ENCODE assay signal across 8 cellular contexts in genomic region chr1:149254870-149255847, GRCh38.
DNase-seq lines count a peak whose midpoint lies in the region; ATAC-seq, FAIRE-seq and TF ChIP-seq lines count a peak whose summit lies in the region.
"Not testable (repeated sequence)": the region's sequence is repeated elsewhere in the genome, so short reads cannot be mapped to it uniquely, and the experiment has no call there.

No MANE protein-coding gene starts in this region.

- WGBS in GM23248 (ENCODE audit: low coverage in 1 of 2, low lambda C conversion rate in 2 of 2, missing lambda C conversion rate in 2 of 2), 2 experiments, result 0% methylated on average over 1 of the region's 5 CpGs
- 40 to 60% methylated on average over 1 of the region's 5 CpGs; no CpG with 5 or more reads in 2 of the 4 donors for WGBS in heart left ventricle, 4 donors
- WGBS in aorta, 2 donors, result 0% methylated on average over 1 of the region's 5 CpGs; no CpG with 5 or more reads in 1 of the 2 donors

- H3K9me3 ChIP-seq in GM23248 (ENCODE audit: low read depth); PC-9 (ENCODE audit: insufficient read depth, low read depth); astrocyte (ENCODE audit: insufficient read depth, low read depth, low read length); heart left ventricle; left lung; naive thymus-derived CD4-positive, alpha-beta T cell (ENCODE audit: control insufficient read depth in 2 of 3, low read length in 3 of 3); gastrocnemius medialis; aorta (ENCODE audit: control insufficient read depth, low read length): not testable (repeated sequence)

- peak overlapping the region; percentile 59 for H3K27ac ChIP-seq in GM23248
- H3K27ac ChIP-seq in PC-9; astrocyte (ENCODE audit: low read depth, low read length); heart left ventricle; left lung; naive thymus-derived CD4-positive, alpha-beta T cell (ENCODE audit: low read depth, low read length); gastrocnemius medialis; aorta (ENCODE audit: low read depth in 1 of 2, low read length in 2 of 2): not testable (repeated sequence)

- not testable (repeated sequence) for H3K4me1 ChIP-seq in GM23248 (ENCODE audit: insufficient read depth); PC-9 (replicated peaks; ENCODE audit: insufficient read depth); astrocyte (ENCODE audit: insufficient read depth, low read length); heart left ventricle; left lung; naive thymus-derived CD4-positive, alpha-beta T cell (ENCODE audit: control insufficient read depth in 2 of 2, insufficient read depth in 2 of 2, low read length in 2 of 2); gastrocnemius medialis; aorta (ENCODE audit: control insufficient read depth in 1 of 2, insufficient read depth in 2 of 2, low read length in 2 of 2)

- not testable (repeated sequence) for TF ChIP-seq POLR2A in heart left ventricle (IDR thresholded peaks at IDR 0.05); gastrocnemius medialis (IDR thresholded peaks at IDR 0.05)

- not testable (repeated sequence) for BruUV-seq in PC-9 (replicated peaks; lab: Mats Ljungman, UMichigan)

- FAIRE-seq in astrocyte (lab: Jason Lieb, UNC), result not testable (repeated sequence)

- H3K79me2 ChIP-seq in GM23248 (ENCODE audit: insufficient read depth); PC-9 (ENCODE audit: low read depth); astrocyte (ENCODE audit: insufficient read depth, low read length): not testable (repeated sequence)

- H2AFZ ChIP-seq in GM23248; PC-9; astrocyte (ENCODE audit: low read depth, low read length): not testable (repeated sequence)

- not testable (repeated sequence) for H3K4me3 Mint-ChIP-seq in astrocyte (ENCODE audit: unreplicated experiment); naive thymus-derived CD4-positive, alpha-beta T cell

- H3K36me3 ChIP-seq in GM23248 (ENCODE audit: low read depth); PC-9 (ENCODE audit: low read depth); astrocyte (ENCODE audit: insufficient read depth, low read length); heart left ventricle; left lung; naive thymus-derived CD4-positive, alpha-beta T cell (ENCODE audit: control insufficient read depth in 2 of 3, insufficient read depth in 3 of 3, low read length in 3 of 3); gastrocnemius medialis; aorta (ENCODE audit: control insufficient read depth in 1 of 2, insufficient read depth in 2 of 2, low read length in 1 of 2): not testable (repeated sequence)

- not testable (repeated sequence) for H3F3A ChIP-seq in GM23248 (ENCODE audit: insufficient read depth); PC-9 (ENCODE audit: insufficient read depth, low read depth)

- H3K9me3 Mint-ChIP-seq in astrocyte (ENCODE audit: unreplicated experiment); naive thymus-derived CD4-positive, alpha-beta T cell: not testable (repeated sequence)

- in situ Hi-C loops in GM23248 (cut with MboI); gastrocnemius medialis (cut with MboI; ENCODE audit: low sequenced_read_pairs in 4 of 4): not testable (repeated sequence)

- not testable (repeated sequence) for DNase-seq in GM23248; astrocyte (ENCODE audit: low read depth); heart left ventricle; left lung; naive thymus-derived CD4-positive, alpha-beta T cell; gastrocnemius medialis; aorta
- peak in 1 of 2 experiments; percentile 5 for DNase-seq in PC-9

- not testable (repeated sequence) for H3K4me1 Mint-ChIP-seq in astrocyte (ENCODE audit: low read depth, unreplicated experiment); naive thymus-derived CD4-positive, alpha-beta T cell

- H3K9ac ChIP-seq in GM23248; astrocyte (ENCODE audit: low read length): not testable (repeated sequence)

- not testable (repeated sequence) for H3K4me2 ChIP-seq in GM23248 (ENCODE audit: unreplicated experiment)
- peak overlapping the region; percentile 47; the same call in 1 of the 2 replicates for H3K4me2 ChIP-seq in PC-9
- H3K4me2 ChIP-seq in astrocyte (ENCODE audit: low read length), result peak overlapping the region; percentile 46

- TF ChIP-seq CTCF in PC-9 (conservative IDR thresholded peaks at IDR 0.05); astrocyte (IDR thresholded peaks at IDR 0.05; ENCODE audit: insufficient read depth, low read depth, low read length); heart left ventricle (IDR thresholded peaks at IDR 0.05); left lung (IDR thresholded peaks at IDR 0.05); gastrocnemius medialis (IDR thresholded peaks at IDR 0.05 in 4 of 5, conservative IDR thresholded peaks at IDR 0.05 in 1 of 5): not testable (repeated sequence)

- intact Hi-C loops in PC-9 (cut with micrococcal nuclease; ENCODE audit: unreplicated experiment); heart left ventricle (cut with DNase I); left lung (cut with DNase I); naive thymus-derived CD4-positive, alpha-beta T cell (cut with micrococcal nuclease); gastrocnemius medialis (cut with DNase I; ENCODE audit: low total_unique reads); aorta (cut with DNase I): not testable (repeated sequence)

- H3K36me3 Mint-ChIP-seq in astrocyte (ENCODE audit: low read depth, unreplicated experiment); naive thymus-derived CD4-positive, alpha-beta T cell: not testable (repeated sequence)

- H3K27ac Mint-ChIP-seq in astrocyte (ENCODE audit: unreplicated experiment); naive thymus-derived CD4-positive, alpha-beta T cell: not testable (repeated sequence)

- CTCF ChIA-PET in PC-9 (lab: Charles Lee); naive thymus-derived CD4-positive, alpha-beta T cell (lab: Charles Lee): not testable (repeated sequence)

- ATAC-seq in heart left ventricle (peak; percentile 77 to 96 (median 94)), left lung (peak; percentile 94), gastrocnemius medialis (peak; percentile 50 to 73), aorta (ENCODE audit: low FRiP score) (peak; percentile 94)
- ATAC-seq in naive thymus-derived CD4-positive, alpha-beta T cell, result peak; percentile 71

- not testable (repeated sequence) for H3K4me3 ChIP-seq in GM23248; PC-9; astrocyte (ENCODE audit: insufficient read depth, low read depth, low read length); heart left ventricle; left lung; naive thymus-derived CD4-positive, alpha-beta T cell (ENCODE audit: low read length); gastrocnemius medialis; aorta (ENCODE audit: low read length in 2 of 2)

- H3K9me2 ChIP-seq in GM23248 (ENCODE audit: insufficient read depth); PC-9 (ENCODE audit: insufficient read depth): not testable (repeated sequence)

- H3K27me3 ChIP-seq in GM23248 (replicated peaks; ENCODE audit: insufficient read depth); PC-9 (ENCODE audit: insufficient read depth, low read depth); astrocyte (ENCODE audit: insufficient read depth, low read length); heart left ventricle; left lung; naive thymus-derived CD4-positive, alpha-beta T cell (ENCODE audit: control insufficient read depth in 2 of 2, insufficient read depth in 2 of 2, low read length in 2 of 2); gastrocnemius medialis; aorta (ENCODE audit: control insufficient read depth in 1 of 2, insufficient read depth in 2 of 2, low read length in 1 of 2): not testable (repeated sequence)

- POLR2A ChIA-PET in PC-9 (lab: Charles Lee; ENCODE audit: unreplicated experiment); naive thymus-derived CD4-positive, alpha-beta T cell (lab: Charles Lee): not testable (repeated sequence)

- H4K20me1 ChIP-seq in GM23248 (ENCODE audit: insufficient read depth); PC-9 (ENCODE audit: insufficient read depth); astrocyte (ENCODE audit: insufficient read depth, low read length): not testable (repeated sequence)

- not testable (repeated sequence) for H3K27me3 Mint-ChIP-seq in astrocyte (ENCODE audit: low read depth, unreplicated experiment); naive thymus-derived CD4-positive, alpha-beta T cell
